ENCODE assay signal across 23 cellular contexts in the genomic region with DNA sequence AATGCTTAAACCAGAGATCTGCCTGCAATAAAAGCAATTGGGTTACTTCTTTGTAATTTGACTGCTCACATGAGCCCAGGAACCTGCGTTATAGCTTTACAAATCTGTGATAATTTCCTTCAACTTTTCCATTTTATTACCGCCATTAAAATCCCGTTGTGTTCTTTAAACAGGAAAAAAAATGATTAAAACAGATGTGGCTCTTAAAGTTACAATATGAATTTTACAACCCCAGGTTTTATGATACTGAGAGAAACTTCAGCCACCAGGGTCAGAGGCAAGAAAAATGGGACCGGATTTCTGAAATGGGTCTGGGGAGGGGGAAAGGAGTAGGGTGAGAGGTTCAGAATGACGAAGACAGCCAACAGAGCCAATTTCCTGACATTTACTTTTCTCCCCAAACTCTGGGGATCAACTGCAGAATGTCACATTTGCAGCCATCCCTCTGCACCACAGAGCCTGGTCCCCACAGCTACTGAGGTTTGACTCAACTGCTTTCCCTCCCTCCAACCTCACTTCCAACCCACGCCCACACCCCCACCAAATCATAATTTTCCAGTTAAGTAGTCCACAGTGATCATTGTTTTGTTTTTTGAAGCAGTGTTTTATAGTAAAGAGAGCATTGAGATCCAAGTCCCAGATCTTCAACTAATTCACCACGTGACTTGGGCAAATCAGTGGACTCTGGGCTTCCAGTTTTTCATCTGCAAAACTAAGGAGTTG.
"Had no signal": no experiment of that assay in that cellular context is flagged by ENCODE, and none has a peak within 500 bp of the region (broad histone marks: within the 10 kb centered on the region; RNA-seq: fewer than 3 reads in every experiment).

No MANE protein-coding gene starts in this region.

- H3K9me3 ChIP-seq: heart left ventricle, stomach, thoracic aorta had no signal

- H3K4me3 Mint-ChIP-seq: endodermal cell, natural killer cell, type B pancreatic cell had no signal

- H3K9me3 Mint-ChIP-seq: endodermal cell, natural killer cell, type B pancreatic cell had no signal

- FAIRE-seq: colon, islet of Langerhans, urothelium cell line had no signal

- H3K36me3 ChIP-seq: heart left ventricle, stomach, thoracic aorta had no signal

- H3K4me1 Mint-ChIP-seq: natural killer cell had no signal

- DNase-seq: cerebellar nuclear complex; dermis blood vessel endothelial cell; effector CD4-positive, alpha-beta T cell; endodermal cell; foreskin melanocyte; heart left ventricle; hypothalamus; kidney glomerular epithelial cell; mammary epithelial cell; natural killer cell; occipital lobe; psoas muscle; retina; stimulated activated naive CD4-positive, alpha-beta T cell; stomach; substantia nigra had no signal

- H3K27ac Mint-ChIP-seq: endodermal cell, natural killer cell, type B pancreatic cell had no signal

- H3K36me3 Mint-ChIP-seq: natural killer cell, type B pancreatic cell had no signal

- H3K27ac ChIP-seq: heart left ventricle, psoas muscle, stomach, thoracic aorta had no signal

- H3K4me1 ChIP-seq: heart left ventricle, psoas muscle had no signal

- H3K4me3 ChIP-seq: heart left ventricle, psoas muscle, stomach, thoracic aorta had no signal

- ATAC-seq: heart left ventricle, left lobe of liver, natural killer cell, psoas muscle, sciatic nerve had no signal
